In genomic region chr21:35764586-35764985, GRCh38 we compare ENCODE assay signal across 28 cellular contexts.
"Had no signal": no experiment of that assay in that cellular context is flagged by ENCODE, and none has a peak within 500 bp of the region (broad histone marks: within the 10 kb centered on the region; RNA-seq: fewer than 3 reads in every experiment).

No MANE protein-coding gene starts in this region.

- H3K4me3 ChIP-seq: esophagus muscularis mucosa, heart right ventricle, lower lobe of right lung, right lobe of liver, suprapubic skin, transverse colon, upper lobe of right lung, uterus had no signal

- ATAC-seq: effector memory CD8-positive, alpha-beta T cell; heart right ventricle; left ventricle myocardium superior; lower lobe of right lung; natural killer cell; stimulated activated naive CD8-positive, alpha-beta T cell treated with anti-CD3 and anti-CD28 coated beads, Interleukin-15, amount 100 ng/mL, for 72 hours; upper lobe of right lung had no signal

- H3K9me3 ChIP-seq: esophagus muscularis mucosa, heart right ventricle, lower lobe of right lung, neutrophil, right lobe of liver, suprapubic skin, transverse colon, upper lobe of right lung, uterus had no signal

- H3K27ac ChIP-seq: epithelial cell of prostate, esophagus muscularis mucosa, heart right ventricle, lower lobe of right lung, neutrophil, parathyroid adenoma, right lobe of liver, suprapubic skin, transverse colon, upper lobe of right lung, uterus had no signal

- H3K9me3 Mint-ChIP-seq: effector memory CD8-positive, alpha-beta T cell; memory B cell; natural killer cell; stimulated activated naive CD8-positive, alpha-beta T cell treated with anti-CD3 and anti-CD28 coated beads, Interleukin-15, amount 100 ng/mL, for 72 hours had no signal

- H3K27ac Mint-ChIP-seq: effector memory CD8-positive, alpha-beta T cell; memory B cell; natural killer cell; progenitor cell of endocrine pancreas; stimulated activated naive CD8-positive, alpha-beta T cell treated with anti-CD3 and anti-CD28 coated beads, Interleukin-15, amount 100 ng/mL, for 72 hours had no signal

- H3K4me3 Mint-ChIP-seq: effector memory CD8-positive, alpha-beta T cell; memory B cell; natural killer cell; neural crest cell; stimulated activated naive CD8-positive, alpha-beta T cell treated with anti-CD3 and anti-CD28 coated beads, Interleukin-15, amount 100 ng/mL, for 72 hours had no signal

- H3K4me1 ChIP-seq: esophagus muscularis mucosa, heart right ventricle, lower lobe of right lung, parathyroid adenoma, suprapubic skin, transverse colon, upper lobe of right lung, uterus had no signal

- H3K27me3 ChIP-seq: esophagus muscularis mucosa, right lobe of liver, suprapubic skin, transverse colon, upper lobe of right lung, uterus had no signal

- H3K36me3 ChIP-seq: esophagus muscularis mucosa, heart right ventricle, lower lobe of right lung, neutrophil, right lobe of liver, suprapubic skin, transverse colon, upper lobe of right lung, uterus had no signal

- H3K36me3 Mint-ChIP-seq: memory B cell, natural killer cell had no signal

- DNase-seq: cortex of kidney; effector memory CD8-positive, alpha-beta T cell; foreskin melanocyte; glutamatergic neuron; heart right ventricle; hippocampal formation; kidney glomerular epithelial cell; left ventricle myocardium superior; lower lobe of right lung; natural killer cell; right lobe of liver; small intestine; stimulated activated CD4-positive, alpha-beta T cell treated with anti-CD3 and anti-CD28 coated beads, Interleukin-15, amount 100 ng/mL, for 24 hours; stimulated activated CD4-positive, alpha-beta T cell treated with anti-CD3 and anti-CD28 coated beads, Interleukin-4, amount 100 ng/mL, for 1 hour; stimulated activated CD8-positive, alpha-beta memory T cell treated with anti-CD3 and anti-CD28 coated beads, Interleukin-4, amount 100 ng/mL, for 48 hours; stimulated activated naive CD4-positive, alpha-beta T cell; stimulated activated naive CD8-positive, alpha-beta T cell treated with anti-CD3 and anti-CD28 coated beads, Interleukin-15, amount 100 ng/mL, for 72 hours; transverse colon; upper lobe of right lung; uterus had no signal

- H3K4me1 Mint-ChIP-seq: memory B cell; natural killer cell; neural crest cell; stimulated activated naive CD8-positive, alpha-beta T cell treated with anti-CD3 and anti-CD28 coated beads, Interleukin-15, amount 100 ng/mL, for 72 hours had no signal
